Comparison of ENCODE assay signal across 2 cellular contexts in the genomic region with DNA sequence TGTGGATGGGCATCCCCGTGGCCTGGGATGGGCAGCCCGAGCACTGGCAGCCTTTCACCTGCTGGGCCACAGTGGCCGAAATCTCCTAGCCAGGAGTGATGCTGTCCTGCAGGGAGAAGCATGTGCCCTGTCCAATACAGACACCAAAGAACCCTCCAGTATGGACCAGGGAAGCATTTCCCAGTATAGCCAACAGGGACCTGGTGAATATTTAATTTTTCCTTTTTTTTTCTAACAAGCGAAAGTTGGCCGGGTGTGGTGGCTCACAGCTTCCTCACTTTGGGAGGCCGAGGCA.
TF ChIP-seq lines count a peak whose summit lies in the region.

No MANE protein-coding gene starts in this region.

TF ChIP-seq in HCT116, 20 proteins besides CTCF, POLR2A, EP300 and RAD21:
- TF ChIP-seq ELF1 (IDR thresholded peaks at IDR 0.05; ENCODE audit: borderline replicate concordance, low read depth): no peak
- no peak for TF ChIP-seq CEBPB (IDR thresholded peaks at IDR 0.05; ENCODE audit: low read depth)
- no peak for TF ChIP-seq YY1 (IDR thresholded peaks at IDR 0.05; ENCODE audit: extremely low read depth, insufficient replicate concordance, low read depth, low read length)
- no peak for TF ChIP-seq EZH2 (IDR thresholded peaks at IDR 0.05)
- TF ChIP-seq EGR1 (IDR thresholded peaks at IDR 0.05; ENCODE audit: low read depth): no peak
- TF ChIP-seq SIN3A (IDR thresholded peaks at IDR 0.05; ENCODE audit: low read depth): no peak
- TF ChIP-seq ZFX (IDR thresholded peaks at IDR 0.05): no peak
- no peak for TF ChIP-seq TCF7L2 (IDR thresholded peaks at IDR 0.05; ENCODE audit: borderline replicate concordance, extremely low read depth, insufficient read depth, insufficient read length)
- TF ChIP-seq, protein P1, sequence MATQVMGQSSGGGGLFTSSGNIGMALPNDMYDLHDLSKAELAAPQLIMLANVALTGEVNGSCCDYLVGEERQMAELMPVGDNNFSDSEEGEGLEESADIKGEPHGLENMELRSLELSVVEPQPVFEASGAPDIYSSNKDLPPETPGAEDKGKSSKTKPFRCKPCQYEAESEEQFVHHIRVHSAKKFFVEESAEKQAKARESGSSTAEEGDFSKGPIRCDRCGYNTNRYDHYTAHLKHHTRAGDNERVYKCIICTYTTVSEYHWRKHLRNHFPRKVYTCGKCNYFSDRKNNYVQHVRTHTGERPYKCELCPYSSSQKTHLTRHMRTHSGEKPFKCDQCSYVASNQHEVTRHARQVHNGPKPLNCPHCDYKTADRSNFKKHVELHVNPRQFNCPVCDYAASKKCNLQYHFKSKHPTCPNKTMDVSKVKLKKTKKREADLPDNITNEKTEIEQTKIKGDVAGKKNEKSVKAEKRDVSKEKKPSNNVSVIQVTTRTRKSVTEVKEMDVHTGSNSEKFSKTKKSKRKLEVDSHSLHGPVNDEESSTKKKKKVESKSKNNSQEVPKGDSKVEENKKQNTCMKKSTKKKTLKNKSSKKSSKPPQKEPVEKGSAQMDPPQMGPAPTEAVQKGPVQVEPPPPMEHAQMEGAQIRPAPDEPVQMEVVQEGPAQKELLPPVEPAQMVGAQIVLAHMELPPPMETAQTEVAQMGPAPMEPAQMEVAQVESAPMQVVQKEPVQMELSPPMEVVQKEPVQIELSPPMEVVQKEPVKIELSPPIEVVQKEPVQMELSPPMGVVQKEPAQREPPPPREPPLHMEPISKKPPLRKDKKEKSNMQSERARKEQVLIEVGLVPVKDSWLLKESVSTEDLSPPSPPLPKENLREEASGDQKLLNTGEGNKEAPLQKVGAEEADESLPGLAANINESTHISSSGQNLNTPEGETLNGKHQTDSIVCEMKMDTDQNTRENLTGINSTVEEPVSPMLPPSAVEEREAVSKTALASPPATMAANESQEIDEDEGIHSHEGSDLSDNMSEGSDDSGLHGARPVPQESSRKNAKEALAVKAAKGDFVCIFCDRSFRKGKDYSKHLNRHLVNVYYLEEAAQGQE (IDR thresholded peaks at IDR 0.05; ENCODE audit: low read depth): no peak
- TF ChIP-seq ZNF274 (IDR thresholded peaks at IDR 0.05; ENCODE audit: low read depth, low read length): no peak
- TF ChIP-seq FOSL1 (IDR thresholded peaks at IDR 0.05; ENCODE audit: low read depth): no peak
- no peak for TF ChIP-seq JUND (IDR thresholded peaks at IDR 0.05)
- TF ChIP-seq, protein P2, sequence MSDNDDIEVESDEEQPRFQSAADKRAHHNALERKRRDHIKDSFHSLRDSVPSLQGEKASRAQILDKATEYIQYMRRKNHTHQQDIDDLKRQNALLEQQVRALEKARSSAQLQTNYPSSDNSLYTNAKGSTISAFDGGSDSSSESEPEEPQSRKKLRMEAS (IDR thresholded peaks at IDR 0.05): no peak
- TF ChIP-seq, protein P3, sequence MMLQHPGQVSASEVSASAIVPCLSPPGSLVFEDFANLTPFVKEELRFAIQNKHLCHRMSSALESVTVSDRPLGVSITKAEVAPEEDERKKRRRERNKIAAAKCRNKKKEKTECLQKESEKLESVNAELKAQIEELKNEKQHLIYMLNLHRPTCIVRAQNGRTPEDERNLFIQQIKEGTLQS (IDR thresholded peaks at IDR 0.05): no peak
- TF ChIP-seq POLR2AphosphoS5 (IDR thresholded peaks at IDR 0.05; ENCODE audit: low read depth, low read length): no peak

TF ChIP-seq in K562, 482 proteins besides CTCF, POLR2A, EP300 and RAD21 (continues in another document):
- TF ChIP-seq, protein P4, sequence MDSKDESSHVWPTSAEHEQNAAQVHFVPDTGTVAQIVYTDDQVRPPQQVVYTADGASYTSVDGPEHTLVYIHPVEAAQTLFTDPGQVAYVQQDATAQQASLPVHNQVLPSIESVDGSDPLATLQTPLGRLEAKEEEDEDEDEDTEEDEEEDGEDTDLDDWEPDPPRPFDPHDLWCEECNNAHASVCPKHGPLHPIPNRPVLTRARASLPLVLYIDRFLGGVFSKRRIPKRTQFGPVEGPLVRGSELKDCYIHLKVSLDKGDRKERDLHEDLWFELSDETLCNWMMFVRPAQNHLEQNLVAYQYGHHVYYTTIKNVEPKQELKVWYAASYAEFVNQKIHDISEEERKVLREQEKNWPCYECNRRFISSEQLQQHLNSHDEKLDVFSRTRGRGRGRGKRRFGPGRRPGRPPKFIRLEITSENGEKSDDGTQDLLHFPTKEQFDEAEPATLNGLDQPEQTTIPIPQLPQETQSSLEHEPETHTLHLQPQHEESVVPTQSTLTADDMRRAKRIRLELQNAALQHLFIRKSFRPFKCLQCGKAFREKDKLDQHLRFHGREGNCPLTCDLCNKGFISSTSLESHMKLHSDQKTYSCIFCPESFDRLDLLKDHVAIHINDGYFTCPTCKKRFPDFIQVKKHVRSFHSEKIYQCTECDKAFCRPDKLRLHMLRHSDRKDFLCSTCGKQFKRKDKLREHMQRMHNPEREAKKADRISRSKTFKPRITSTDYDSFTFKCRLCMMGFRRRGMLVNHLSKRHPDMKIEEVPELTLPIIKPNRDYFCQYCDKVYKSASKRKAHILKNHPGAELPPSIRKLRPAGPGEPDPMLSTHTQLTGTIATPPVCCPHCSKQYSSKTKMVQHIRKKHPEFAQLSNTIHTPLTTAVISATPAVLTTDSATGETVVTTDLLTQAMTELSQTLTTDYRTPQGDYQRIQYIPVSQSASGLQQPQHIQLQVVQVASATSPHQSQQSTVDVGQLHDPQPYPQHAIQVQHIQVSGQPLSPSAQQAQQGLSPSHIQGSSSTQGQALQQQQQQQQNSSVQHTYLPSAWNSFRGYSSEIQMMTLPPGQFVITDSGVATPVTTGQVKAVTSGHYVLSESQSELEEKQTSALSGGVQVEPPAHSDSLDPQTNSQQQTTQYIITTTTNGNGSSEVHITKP (IDR thresholded peaks at IDR 0.05; ENCODE audit: partially characterized antibody): no peak
- TF ChIP-seq, protein P5, sequence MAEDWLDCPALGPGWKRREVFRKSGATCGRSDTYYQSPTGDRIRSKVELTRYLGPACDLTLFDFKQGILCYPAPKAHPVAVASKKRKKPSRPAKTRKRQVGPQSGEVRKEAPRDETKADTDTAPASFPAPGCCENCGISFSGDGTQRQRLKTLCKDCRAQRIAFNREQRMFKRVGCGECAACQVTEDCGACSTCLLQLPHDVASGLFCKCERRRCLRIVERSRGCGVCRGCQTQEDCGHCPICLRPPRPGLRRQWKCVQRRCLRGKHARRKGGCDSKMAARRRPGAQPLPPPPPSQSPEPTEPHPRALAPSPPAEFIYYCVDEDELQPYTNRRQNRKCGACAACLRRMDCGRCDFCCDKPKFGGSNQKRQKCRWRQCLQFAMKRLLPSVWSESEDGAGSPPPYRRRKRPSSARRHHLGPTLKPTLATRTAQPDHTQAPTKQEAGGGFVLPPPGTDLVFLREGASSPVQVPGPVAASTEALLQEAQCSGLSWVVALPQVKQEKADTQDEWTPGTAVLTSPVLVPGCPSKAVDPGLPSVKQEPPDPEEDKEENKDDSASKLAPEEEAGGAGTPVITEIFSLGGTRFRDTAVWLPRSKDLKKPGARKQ (CRISPR knock-in tag; IDR thresholded peaks at IDR 0.05): no peak
- TF ChIP-seq ZNF766 (CRISPR knock-in tag; conservative IDR thresholded peaks at IDR 0.05) (no peak), BDP1 (IDR thresholded peaks at IDR 0.05; ENCODE audit: insufficient read depth, insufficient read length) (no peak), ZNF324 (CRISPR knock-in tag; IDR thresholded peaks at IDR 0.05) (no peak), KLF16 (IDR thresholded peaks at IDR 0.05) (0 out of 2 replicates have a peak, but pooled peaks have one; percentile 3), DNMT1 (IDR thresholded peaks at IDR 0.05) (no peak), ZNF76 (CRISPR knock-in tag; IDR thresholded peaks at IDR 0.05; ENCODE audit: borderline replicate concordance) (no peak), ZC3H8 (IDR thresholded peaks at IDR 0.05) (0 out of 2 replicates have a peak, but pooled peaks have one; percentile 35), ZNF133 (CRISPR knock-in tag; IDR thresholded peaks at IDR 0.05) (no peak), ZNF507 (tag; conservative IDR thresholded peaks at IDR 0.05) (no peak), RBM39 (optimal IDR thresholded peaks at IDR 0.05; ENCODE audit: low read depth, low read length) (peak; percentile 37), HSF4 (CRISPR knock-in tag; IDR thresholded peaks at IDR 0.05; ENCODE audit: borderline replicate concordance) (no peak)
- TF ChIP-seq, protein P6, sequence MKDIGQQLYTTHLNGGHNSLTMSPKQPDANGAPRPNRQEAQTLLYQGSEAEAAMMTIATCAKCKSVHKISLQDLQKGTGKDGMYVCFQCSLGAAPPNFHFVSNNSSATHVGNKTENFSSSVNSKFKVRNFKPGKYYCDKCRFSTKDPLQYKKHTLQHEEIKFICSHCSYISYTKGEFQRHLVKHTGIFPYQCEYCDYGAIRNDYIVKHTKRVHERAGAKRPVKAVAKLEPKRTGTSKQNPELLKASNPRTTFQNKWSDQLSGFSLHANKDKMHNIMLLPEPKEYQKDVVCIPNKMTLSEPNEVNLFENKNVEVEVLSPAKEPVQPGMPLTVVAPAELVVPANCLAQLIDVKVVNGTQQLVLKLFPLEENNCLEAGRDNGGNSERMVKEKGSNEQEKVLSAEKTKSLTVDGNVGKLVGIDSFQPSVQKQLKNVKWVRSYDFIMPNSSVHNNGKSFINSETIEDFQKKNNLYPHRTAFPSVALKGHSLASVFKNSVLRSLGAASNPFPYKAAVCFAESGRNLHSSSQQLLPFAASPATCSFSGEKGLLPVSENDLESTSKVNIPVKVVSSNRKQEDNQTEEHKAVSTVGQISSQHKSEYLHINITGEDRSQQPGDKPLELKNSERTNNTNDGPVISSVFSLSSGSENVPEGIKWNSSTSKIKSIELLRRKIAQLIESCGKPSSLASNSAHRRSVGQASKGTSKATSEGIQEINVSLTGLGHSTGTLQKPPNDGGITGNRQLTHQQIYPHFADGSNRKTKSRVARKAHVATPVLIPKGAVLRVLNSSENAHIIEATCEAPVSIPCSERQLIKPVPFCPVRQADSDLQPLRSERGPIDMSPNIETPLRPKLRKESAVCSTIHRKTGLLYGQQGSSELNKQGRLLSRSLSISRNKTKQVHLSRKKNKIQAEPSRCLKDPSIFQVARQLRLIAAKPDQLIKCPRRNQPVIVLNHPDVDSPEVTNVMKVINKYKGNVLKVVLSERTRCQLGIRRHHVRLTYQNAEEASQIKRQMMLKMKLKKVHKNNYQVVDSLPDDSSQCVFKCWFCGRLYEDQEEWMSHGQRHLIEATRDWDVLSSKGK (CRISPR knock-in tag; IDR thresholded peaks at IDR 0.05): no peak
- TF ChIP-seq, protein P7, sequence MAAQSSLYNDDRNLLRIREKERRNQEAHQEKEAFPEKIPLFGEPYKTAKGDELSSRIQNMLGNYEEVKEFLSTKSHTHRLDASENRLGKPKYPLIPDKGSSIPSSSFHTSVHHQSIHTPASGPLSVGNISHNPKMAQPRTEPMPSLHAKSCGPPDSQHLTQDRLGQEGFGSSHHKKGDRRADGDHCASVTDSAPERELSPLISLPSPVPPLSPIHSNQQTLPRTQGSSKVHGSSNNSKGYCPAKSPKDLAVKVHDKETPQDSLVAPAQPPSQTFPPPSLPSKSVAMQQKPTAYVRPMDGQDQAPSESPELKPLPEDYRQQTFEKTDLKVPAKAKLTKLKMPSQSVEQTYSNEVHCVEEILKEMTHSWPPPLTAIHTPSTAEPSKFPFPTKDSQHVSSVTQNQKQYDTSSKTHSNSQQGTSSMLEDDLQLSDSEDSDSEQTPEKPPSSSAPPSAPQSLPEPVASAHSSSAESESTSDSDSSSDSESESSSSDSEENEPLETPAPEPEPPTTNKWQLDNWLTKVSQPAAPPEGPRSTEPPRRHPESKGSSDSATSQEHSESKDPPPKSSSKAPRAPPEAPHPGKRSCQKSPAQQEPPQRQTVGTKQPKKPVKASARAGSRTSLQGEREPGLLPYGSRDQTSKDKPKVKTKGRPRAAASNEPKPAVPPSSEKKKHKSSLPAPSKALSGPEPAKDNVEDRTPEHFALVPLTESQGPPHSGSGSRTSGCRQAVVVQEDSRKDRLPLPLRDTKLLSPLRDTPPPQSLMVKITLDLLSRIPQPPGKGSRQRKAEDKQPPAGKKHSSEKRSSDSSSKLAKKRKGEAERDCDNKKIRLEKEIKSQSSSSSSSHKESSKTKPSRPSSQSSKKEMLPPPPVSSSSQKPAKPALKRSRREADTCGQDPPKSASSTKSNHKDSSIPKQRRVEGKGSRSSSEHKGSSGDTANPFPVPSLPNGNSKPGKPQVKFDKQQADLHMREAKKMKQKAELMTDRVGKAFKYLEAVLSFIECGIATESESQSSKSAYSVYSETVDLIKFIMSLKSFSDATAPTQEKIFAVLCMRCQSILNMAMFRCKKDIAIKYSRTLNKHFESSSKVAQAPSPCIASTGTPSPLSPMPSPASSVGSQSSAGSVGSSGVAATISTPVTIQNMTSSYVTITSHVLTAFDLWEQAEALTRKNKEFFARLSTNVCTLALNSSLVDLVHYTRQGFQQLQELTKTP (IDR thresholded peaks at IDR 0.05; ENCODE audit: low read depth in 1 of 2, partially characterized antibody in 2 of 2): no peak
- TF ChIP-seq, protein P3 (IDR thresholded peaks at IDR 0.05): no peak
- TF ChIP-seq, protein P3 (CRISPR knock-in tag; conservative IDR thresholded peaks at IDR 0.05): no peak
- TF ChIP-seq, protein P8, sequence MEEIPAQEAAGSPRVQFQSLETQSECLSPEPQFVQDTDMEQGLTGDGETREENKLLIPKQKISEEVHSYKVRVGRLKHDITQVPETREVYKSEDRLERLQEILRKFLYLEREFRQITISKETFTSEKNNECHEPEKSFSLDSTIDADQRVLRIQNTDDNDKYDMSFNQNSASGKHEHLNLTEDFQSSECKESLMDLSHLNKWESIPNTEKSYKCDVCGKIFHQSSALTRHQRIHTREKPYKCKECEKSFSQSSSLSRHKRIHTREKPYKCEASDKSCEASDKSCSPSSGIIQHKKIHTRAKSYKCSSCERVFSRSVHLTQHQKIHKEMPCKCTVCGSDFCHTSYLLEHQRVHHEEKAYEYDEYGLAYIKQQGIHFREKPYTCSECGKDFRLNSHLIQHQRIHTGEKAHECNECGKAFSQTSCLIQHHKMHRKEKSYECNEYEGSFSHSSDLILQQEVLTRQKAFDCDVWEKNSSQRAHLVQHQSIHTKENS (CRISPR knock-in tag; IDR thresholded peaks at IDR 0.05): no peak
- TF ChIP-seq, protein P9, sequence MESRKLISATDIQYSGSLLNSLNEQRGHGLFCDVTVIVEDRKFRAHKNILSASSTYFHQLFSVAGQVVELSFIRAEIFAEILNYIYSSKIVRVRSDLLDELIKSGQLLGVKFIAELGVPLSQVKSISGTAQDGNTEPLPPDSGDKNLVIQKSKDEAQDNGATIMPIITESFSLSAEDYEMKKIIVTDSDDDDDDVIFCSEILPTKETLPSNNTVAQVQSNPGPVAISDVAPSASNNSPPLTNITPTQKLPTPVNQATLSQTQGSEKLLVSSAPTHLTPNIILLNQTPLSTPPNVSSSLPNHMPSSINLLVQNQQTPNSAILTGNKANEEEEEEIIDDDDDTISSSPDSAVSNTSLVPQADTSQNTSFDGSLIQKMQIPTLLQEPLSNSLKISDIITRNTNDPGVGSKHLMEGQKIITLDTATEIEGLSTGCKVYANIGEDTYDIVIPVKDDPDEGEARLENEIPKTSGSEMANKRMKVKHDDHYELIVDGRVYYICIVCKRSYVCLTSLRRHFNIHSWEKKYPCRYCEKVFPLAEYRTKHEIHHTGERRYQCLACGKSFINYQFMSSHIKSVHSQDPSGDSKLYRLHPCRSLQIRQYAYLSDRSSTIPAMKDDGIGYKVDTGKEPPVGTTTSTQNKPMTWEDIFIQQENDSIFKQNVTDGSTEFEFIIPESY (CRISPR knock-in tag; IDR thresholded peaks at IDR 0.05): no peak
